Comparison of ENCODE assay signal across 36 cellular contexts in genomic region chr6:99967052-99967451, GRCh38. TPM values are rescaled to one million over a fixed set of nuclear protein-coding genes. Genes with fewer than 3 reads are reported as not detected.
"Had no signal": no experiment of that assay in that cellular context is flagged by ENCODE, and none has a peak within 500 bp of the region (broad histone marks: within the 10 kb centered on the region; RNA-seq: fewer than 3 reads in every experiment).

No MANE protein-coding gene starts in this region.

- H3K9me3 ChIP-seq: MG63 had no signal

- H3K36me3 ChIP-seq: MG63 had no signal

- H3K4me2 ChIP-seq: KMS-11 had no signal

- H3K27me3 ChIP-seq: MG63 had no signal

- H3K4me3 ChIP-seq: MG63 had no signal

- H3K9ac ChIP-seq: KMS-11 had no signal

- H3K27ac ChIP-seq: KMS-11 had no signal

- DNase-seq: Karpas-422, Kasumi-1, MG63, MM.1S, MV-4-11, NCI-H1048, NCI-H1092, NCI-H1092 treated with DMSO at 0.1 percent for 48 hours, NCI-H1105, NCI-H1417, NCI-H1417 treated with DMSO at 0.1 percent for 48 hours, NCI-H1436, NCI-H1436 treated with DMSO at 0.1 percent for 48 hours, NCI-H146, NCI-H1694, NCI-H1694 treated with DMSO at 0.1 percent for 48 hours, NCI-H187, NCI-H187 treated with DMSO at 0.1 percent for 48 hours, NCI-H1930, NCI-H2029, NCI-H2029 treated with DMSO at 0.1 percent for 48 hours, NCI-H2081, NCI-H2081 treated with DMSO at 0.1 percent for 48 hours, NCI-H2107, NCI-H2171, NCI-H2171 treated with DMSO at 0.1 percent for 48 hours, NCI-H2227 treated with DMSO at 0.1 percent for 48 hours, NCI-H226, NCI-H345, NCI-H446, NCI-H446 treated with DMSO at 0.1 percent for 48 hours, NCI-H510A had no signal

RNA-seq across cellular contexts. Expression of gene MCHR2, which starts 27.0 kb away (rescaled TPM):
- total RNA-seq: LHCN-M2, MCF 10A, NCI-H460 had no signal
